ENCODE assay signal across 8 cellular contexts in genomic region chr22:41286639-41287091, GRCh38. TPM values are rescaled to one million over a fixed set of nuclear protein-coding genes. Genes with fewer than 3 reads are reported as not detected.
DNase-seq lines count a peak whose midpoint lies in the region; ATAC-seq and TF ChIP-seq lines count a peak whose summit lies in the region.

No MANE protein-coding gene starts in this region.

- H3K4me3 ChIP-seq in WI38 (ENCODE audit: low read depth, low read length), result peak overlapping the region; percentile 89
- H3K4me3 ChIP-seq in muscle layer of colon (ENCODE audit: low read depth in 1 of 2, low read length in 2 of 2), result peak overlapping the region; percentile 39 to 49
- peak overlapping the region; percentile 33 to 81 (median 62) for H3K4me3 ChIP-seq in transverse colon

- no peaks in the 10 kb centered on the region for H3K9me3 Mint-ChIP-seq in dendritic cell treated with granulocyte-macrophage colony-stimulating factor and Interleukin-4, amounts not matched to agents 40 ng/mL and 50 ng/mL, for 4 days

- in situ Hi-C loops in transverse colon (cut with MboI; ENCODE audit: low pct_ligation_motif_present in 1 of 4, low pct_unique_long_range_greater_than_20kb in 1 of 4, low sequenced_read_pairs in 3 of 4), result no loop called here

- H3K4me3 Mint-ChIP-seq in dendritic cell treated with granulocyte-macrophage colony-stimulating factor and Interleukin-4, amounts not matched to agents 40 ng/mL and 50 ng/mL, for 4 days, result peak overlapping the region; percentile 81

- H3K27ac ChIP-seq in muscle layer of colon (ENCODE audit: low read depth, low read length) (peak overlapping the region; percentile 72), transverse colon (peak overlapping the region; percentile 87 to 91 (median 89))

- H3K9me3 ChIP-seq in muscle layer of colon (ENCODE audit: low read length) (no peaks in the 10 kb centered on the region), transverse colon (no peaks in the 10 kb centered on the region)

- DNase-seq in DMS153 treated with DMSO at 0.1 percent for 48 hours (lab: John Stamatoyannopoulos, UW; ENCODE audit: unreplicated experiment) (peak; percentile 43), KG1 (lab: John Stamatoyannopoulos, UW) (peak; percentile 87), transverse colon (no peak), NCI-H1930 (lab: John Stamatoyannopoulos, UW) (no peak)

- intact Hi-C loops in dendritic cell treated with granulocyte-macrophage colony-stimulating factor and Interleukin-4, amounts not matched to agents 40 ng/mL and 50 ng/mL, for 4 days (cut with micrococcal nuclease), result loop anchor here (5.0 to 10.0 kb wide), 4 partner anchors 69 to 429 kb away; partner anchors contain the start of genes ST13, TEF and XPNPEP3
- intact Hi-C loops in transverse colon (cut with DNase I; ENCODE audit: low total_unique reads), result no loop called here

- peak; percentile 1 for TF ChIP-seq POLR2A in transverse colon (IDR thresholded peaks at IDR 0.05)

- peaks cover 9% of the 10 kb centered on the region for H3K4me1 ChIP-seq in muscle layer of colon (ENCODE audit: insufficient read depth, low read length)
- H3K4me1 ChIP-seq in transverse colon, result peaks cover 8 to 39% (median 20%) of the 10 kb centered on the region in 4 donors

- peak overlapping the region; percentile 1 for H3K9ac ChIP-seq in muscle layer of colon (ENCODE audit: low read length)

- H3K36me3 ChIP-seq in muscle layer of colon (ENCODE audit: insufficient read depth, low read length) (peaks cover 12% of the 10 kb centered on the region), transverse colon (no peaks in the 10 kb centered on the region)

- ATAC-seq in GM21526 (IDR thresholded peaks at IDR 0.05; ENCODE audit: low FRiP score, unreplicated experiment), result peak; percentile 16

- TF ChIP-seq CTCF in WI38 (IDR thresholded peaks at IDR 0.05; ENCODE audit: low read depth, low read length) (no peak), transverse colon (IDR thresholded peaks at IDR 0.05) (no peak)

- no peaks in the 10 kb centered on the region for H3K27me3 ChIP-seq in muscle layer of colon (ENCODE audit: control insufficient read depth in 1 of 2, insufficient read depth in 2 of 2, low read length in 2 of 2)
- H3K27me3 ChIP-seq in transverse colon, result no peaks in the 10 kb centered on the region

- H3K4me1 Mint-ChIP-seq in dendritic cell treated with granulocyte-macrophage colony-stimulating factor and Interleukin-4, amounts not matched to agents 40 ng/mL and 50 ng/mL, for 4 days (ENCODE audit: low read depth), result peaks cover 37% of the 10 kb centered on the region

- WGBS in transverse colon (ENCODE audit: low coverage in 1 of 2), 2 donors, result 0 to 2% methylated on average over 14 to 15 of the region's 15 CpGs

- no peak for TF ChIP-seq EP300 in transverse colon (IDR thresholded peaks at IDR 0.05; ENCODE audit: low read depth)

- peaks cover 25% of the 10 kb centered on the region for H3K36me3 Mint-ChIP-seq in dendritic cell treated with granulocyte-macrophage colony-stimulating factor and Interleukin-4, amounts not matched to agents 40 ng/mL and 50 ng/mL, for 4 days (ENCODE audit: low read depth)

- H3K27ac Mint-ChIP-seq in dendritic cell treated with granulocyte-macrophage colony-stimulating factor and Interleukin-4, amounts not matched to agents 40 ng/mL and 50 ng/mL, for 4 days, result peak overlapping the region; percentile 86

- no peaks in the 10 kb centered on the region for H3K27me3 Mint-ChIP-seq in dendritic cell treated with granulocyte-macrophage colony-stimulating factor and Interleukin-4, amounts not matched to agents 40 ng/mL and 50 ng/mL, for 4 days

RNA-seq across cellular contexts. Expression of gene RANGAP1, which starts 0.7 kb away (rescaled TPM):
- 10 to 100 TPM; 21.3 to 28.1 (median 26.2) TPM for total RNA-seq in transverse colon

RNA-seq across cellular contexts. Expression of gene ZC3H7B, which starts 14.7 kb away (rescaled TPM):
- total RNA-seq in transverse colon, result 10 to 100 TPM; 29.5 to 43.6 (median 35.7) TPM

RNA-seq across cellular contexts. Expression of gene CHADL, which starts 45.9 kb away (rescaled TPM):
- total RNA-seq in transverse colon, result 10 to 100 TPM in 1 of 4 donors, 1 to 10 TPM in 3; 3.0 to 20.6 (median 5.3) TPM

Comparison
In these comparisons a context has a peak if more than half of its experiments do, and no peak if none do; other contexts are left out.
1. DNase-seq: peak in DMS153 treated with DMSO at 0.1 percent for 48 hours (single experiment) and KG1 (single experiment); none in transverse colon (single experiment) and NCI-H1930 (0 of 2).
2. Peak in every context shown above with its lines, with median percentiles within 50 percentile points of each other: H3K4me3 ChIP-seq.